In the genomic region with DNA sequence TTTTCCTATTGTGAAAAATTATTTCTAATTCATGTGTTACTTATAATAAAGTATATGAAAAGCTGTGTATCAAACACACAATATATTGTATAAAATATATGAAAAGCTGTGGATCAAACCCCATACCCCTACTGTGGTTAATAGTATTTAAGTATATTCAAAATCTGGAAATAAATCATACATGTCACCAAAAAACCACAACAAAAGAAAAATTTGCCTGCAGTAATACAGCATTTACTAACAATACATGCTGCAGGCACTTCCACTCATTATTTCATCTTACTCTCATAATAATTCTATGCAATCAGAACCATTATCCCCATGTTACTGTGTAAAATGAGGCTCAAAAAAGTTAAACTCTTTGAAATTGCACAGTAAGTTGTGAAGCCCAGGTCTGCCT, we compare ENCODE assay signal across 9 cellular contexts.
DNase-seq lines count a peak whose midpoint lies in the region; ATAC-seq and TF ChIP-seq lines count a peak whose summit lies in the region.
"Had no signal": no experiment of that assay in that cellular context is flagged by ENCODE, and none has a peak within 500 bp of the region (broad histone marks: within the 10 kb centered on the region; RNA-seq: fewer than 3 reads in every experiment).

No MANE protein-coding gene starts in this region.

- POLR2A ChIA-PET in AG04449 (lab: Yijun Ruan, JAX), result no interaction called here

- H3K27me3 ChIP-seq in breast epithelium, result no peaks in the 10 kb centered on the region
- H3K27me3 ChIP-seq in muscle layer of duodenum (ENCODE audit: low read depth, low read length), result no peaks in the 10 kb centered on the region

- TF ChIP-seq POLR2A in breast epithelium (IDR thresholded peaks at IDR 0.05), result no peak

- DNase-seq in AG04449 (ENCODE audit: low read depth, low spot score) (no peak), breast epithelium (ENCODE audit: low spot score in 2 of 2) (no peak), iPS-NIHi7 (ENCODE audit: extremely low spot score) (no peak), HUDEP-2 (lab: John Stamatoyannopoulos, UW; ENCODE audit: unreplicated experiment in 76 of 76) (no peak), GM13977 (ENCODE audit: low spot score) (no peak)
- DNase-seq: stimulated activated CD4-positive, alpha-beta T cell treated with anti-CD3 and anti-CD28 coated beads, Interleukin-2, amount 100 ng/mL, for 24 hours had no signal

- H3K9me3 ChIP-seq in KOPT-K1 (ENCODE audit: insufficient read depth, low read length, poor library complexity, severe bottlenecking), result no peaks in the 10 kb centered on the region
- H3K9me3 ChIP-seq in breast epithelium, result no peaks in the 10 kb centered on the region
- no peaks in the 10 kb centered on the region for H3K9me3 ChIP-seq in muscle layer of duodenum (ENCODE audit: control insufficient read depth in 1 of 2, low read length in 2 of 2)

- intact Hi-C loops in breast epithelium (cut with DNase I; ENCODE audit: low total_unique reads), result no loop called here

- H3K36me3 ChIP-seq in KOPT-K1 (ENCODE audit: insufficient read depth, low read length), result peaks cover 27% of the 10 kb centered on the region
- no peaks in the 10 kb centered on the region for H3K36me3 ChIP-seq in breast epithelium
- no peaks in the 10 kb centered on the region for H3K36me3 ChIP-seq in muscle layer of duodenum (ENCODE audit: control insufficient read depth in 1 of 2, insufficient read depth in 2 of 2, low read length in 2 of 2)

- TF ChIP-seq CTCF in AG04449 (IDR thresholded peaks at IDR 0.05; ENCODE audit: insufficient read depth, low read length, missing control alignments) (no peak), breast epithelium (IDR thresholded peaks at IDR 0.05) (no peak), GM13977 (IDR thresholded peaks at IDR 0.05; ENCODE audit: extremely low read depth, insufficient read depth, missing control alignments) (no peak)

- CTCF ChIA-PET in AG04449 (lab: Yijun Ruan, JAX), result interaction anchor here (0.6 to 3.5 kb wide), 6 partner anchors 9 to 268 kb away, joined by 3 to 32 read pairs (median 4); no protein-coding TSS in a partner anchor

- H3K4me1 ChIP-seq in breast epithelium (peaks cover 0 to 10% of the 10 kb centered on the region in 2 donors), muscle layer of duodenum (ENCODE audit: control insufficient read depth in 1 of 2, insufficient read depth in 2 of 2, low read length in 2 of 2) (peaks cover 16 to 21% of the 10 kb centered on the region in 2 donors)

- no peak for ATAC-seq in GM21786 (IDR thresholded peaks at IDR 0.05; ENCODE audit: unreplicated experiment)

- H3K4me3 ChIP-seq in AG04449 (ENCODE audit: low read depth, low read length), result peak overlapping the region; percentile 93
- H3K4me3 ChIP-seq in breast epithelium, result peak overlapping the region in 2 of 3 donors; percentile 89 to 91
- H3K4me3 ChIP-seq in muscle layer of duodenum (ENCODE audit: low read depth in 1 of 2, low read length in 2 of 2), result peak overlapping the region; percentile 67 to 85

- in situ Hi-C loops in GM13977 (cut with MboI; ENCODE audit: low pct_unique_long_range_greater_than_20kb, low sequenced_read_pairs, unreplicated experiment), result no loop called here

- H3K27ac ChIP-seq in KOPT-K1 (ENCODE audit: low read depth, low read length, poor library complexity, severe bottlenecking) (peak overlapping the region; percentile 92), breast epithelium (peak overlapping the region; percentile 99), muscle layer of duodenum (ENCODE audit: low read length) (peak overlapping the region; percentile 97)
